ENCODE assay signal across 15 cellular contexts in genomic region chr15:91941871-91942270, GRCh38.
A peak's percentile ranks its signal among the peaks of the same experiment; 100 is the strongest.
DNase-seq lines count a peak whose midpoint lies in the region; ATAC-seq and TF ChIP-seq lines count a peak whose summit lies in the region.
"Had no signal": no experiment of that assay in that cellular context is flagged by ENCODE, and none has a peak within 500 bp of the region (broad histone marks: within the 10 kb centered on the region; RNA-seq: fewer than 3 reads in every experiment).

No MANE protein-coding gene starts in this region.

- DNase-seq in heart right ventricle = no peak
- DNase-seq in left cardiac atrium = no peak
- DNase-seq in T-helper 17 cell = no peak
- DNase-seq in immature natural killer cell = no peak
- DNase-seq in type B pancreatic cell (ENCODE audit: extremely low spot score, unreplicated experiment) = no peak
- no peak for DNase-seq in activated CD4-positive, alpha-beta T cell treated with anti-CD3 and anti-CD28 coated beads, Interleukin-2, amount 50 U/mL, for 48 hours
- DNase-seq in SIG-M5 (lab: John Stamatoyannopoulos, UW) = no peak
- DNase-seq in posterior cingulate gyrus = no peak
- DNase-seq: activated CD4-positive, CD25-positive, alpha-beta regulatory T cell; activated T-cell treated with anti-CD3 and anti-CD28 coated beads, Interleukin-2, amount 50 U/mL, for 1 hour; brain microvascular endothelial cell; NCI-H446 treated with DMSO at 0.1 percent for 48 hours; SHP77 treated with DMSO at 0.1 percent for 48 hours; stimulated activated CD4-positive, alpha-beta T cell treated with anti-CD3 and anti-CD28 coated beads, Interleukin-4, amount 100 ng/mL, for 24 hours had no signal

- H3K27ac Mint-ChIP-seq in T-helper 17 cell = peak overlapping the region; percentile 89
- H3K27ac Mint-ChIP-seq in immature natural killer cell = peak overlapping the region in 5 of 6 donors; percentile 40 to 78 (median 67)
- H3K27ac Mint-ChIP-seq in type B pancreatic cell = peak overlapping the region; percentile 99

- no peaks in the 10 kb centered on the region for H3K27me3 ChIP-seq in heart right ventricle
- H3K27me3 ChIP-seq: brain microvascular endothelial cell had no signal

- WGBS in heart right ventricle, 2 donors = 62 to 63% methylated on average over 3 of the region's 3 CpGs

- H3K4me3 Mint-ChIP-seq in T-helper 17 cell (peak overlapping the region; percentile 36), immature natural killer cell (peak overlapping the region in 1 of 5 donors; percentile 40), type B pancreatic cell (peak overlapping the region; percentile 85)

- H3K27ac ChIP-seq in heart right ventricle = peak overlapping the region in 7 of 10 donors; percentile 7 to 82 (median 63)
- H3K27ac ChIP-seq: brain microvascular endothelial cell, thoracic aorta had no signal

- no peak for ATAC-seq in heart right ventricle
- ATAC-seq in left cardiac atrium = no peak
- ATAC-seq in T-helper 17 cell = no peak

- no peaks in the 10 kb centered on the region for H3K9me3 ChIP-seq in heart right ventricle
- H3K9me3 ChIP-seq in T-helper 17 cell (ENCODE audit: control insufficient read depth, low read length, poor library complexity, severe bottlenecking) = no peaks in the 10 kb centered on the region
- H3K9me3 ChIP-seq: thoracic aorta had no signal

- H3K4me1 ChIP-seq in heart right ventricle = peaks cover 32 to 98% (median 93%) of the 10 kb centered on the region in 9 donors

- TF ChIP-seq CTCF in heart right ventricle (IDR thresholded peaks at IDR 0.05) (peak in 3 of 9 donors; percentile 25 to 44 (median 31)), type B pancreatic cell (conservative IDR thresholded peaks at IDR 0.05) (no peak)

- intact Hi-C loops in heart right ventricle (cut with DNase I) (loop anchor here in 9 of 10 donors (5.0 to 10.0 kb wide), 8 partner anchors 80 to 637 kb away; partner anchors contain the start of gene SLCO3A1 (in 5 of the 9)), left cardiac atrium (cut with DNase I) (loop anchor here in 1 of 2 donors (10.0 kb wide), 2 partner anchors 237 to 637 kb away; no protein-coding TSS in a partner anchor), posterior cingulate gyrus (cut with DNase I) (loop anchor here (1.0 to 10.0 kb wide), 2 partner anchors 88 to 637 kb away; no protein-coding TSS in a partner anchor)

- H3K36me3 Mint-ChIP-seq in T-helper 17 cell (ENCODE audit: low read depth) (no peaks in the 10 kb centered on the region), immature natural killer cell (no peaks in the 10 kb centered on the region), type B pancreatic cell (peaks cover 5% of the 10 kb centered on the region)

- H3K27me3 Mint-ChIP-seq in T-helper 17 cell (no peaks in the 10 kb centered on the region), immature natural killer cell (ENCODE audit: low read depth in 3 of 3) (no peaks in the 10 kb centered on the region), type B pancreatic cell (peaks cover 3% of the 10 kb centered on the region)

- no peaks in the 10 kb centered on the region for H3K36me3 ChIP-seq in heart right ventricle
- H3K36me3 ChIP-seq: brain microvascular endothelial cell, thoracic aorta had no signal

- H3K4me1 Mint-ChIP-seq in T-helper 17 cell (peaks cover 60% of the 10 kb centered on the region), immature natural killer cell (peaks cover 62 to 69% of the 10 kb centered on the region in 2 donors), type B pancreatic cell (ENCODE audit: unreplicated experiment) (peaks cover 43% of the 10 kb centered on the region)

- no peak overlapping the region for H3K4me3 ChIP-seq in heart right ventricle
- H3K4me3 ChIP-seq: thoracic aorta had no signal

- H3K9me3 Mint-ChIP-seq in immature natural killer cell (no peaks in the 10 kb centered on the region), type B pancreatic cell (peaks cover 4% of the 10 kb centered on the region)
